In genomic region chr5:56814963-56815656, GRCh38 we compare ENCODE assay signal across 8 cellular contexts. TPM values are rescaled to one million over a fixed set of nuclear protein-coding genes. Genes with fewer than 3 reads are reported as not detected.
DNase-seq lines count a peak whose midpoint lies in the region; ATAC-seq and TF ChIP-seq lines count a peak whose summit lies in the region.

TSS of gene MAP3K1 (plus strand) at chr5:56815549. CDS start at chr5:56815574, 25 bp downstream.

- no peaks in the 10 kb centered on the region for H3K36me3 ChIP-seq in colonic mucosa

- H3K4me1 ChIP-seq in colonic mucosa = peaks cover 3% of the 10 kb centered on the region

- H3K4me3 ChIP-seq in colonic mucosa = peak within 1 kb of the TSS; percentile 92

- H3K27ac ChIP-seq in colonic mucosa = peak within 1 kb of the TSS; percentile 93

- ATAC-seq in GM18520 (IDR thresholded peaks at IDR 0.05; ENCODE audit: unreplicated experiment) (peak; percentile 52), HG03039 (IDR thresholded peaks at IDR 0.05; ENCODE audit: unreplicated experiment) (peak; percentile 52), left colon (peak; percentile 84)

- intact Hi-C loops in colonic mucosa (cut with DNase I) (no loop called here), left colon (cut with DNase I, micrococcal nuclease) (no loop called here)

- H3K9me3 ChIP-seq in colonic mucosa = no peaks in the 10 kb centered on the region

- DNase-seq in A172 (ENCODE audit: low spot score) (peak; percentile 56), NCI-H2227 treated with DMSO at 0.1 percent for 48 hours (lab: John Stamatoyannopoulos, UW) (peak; percentile 49), colonic mucosa (peak; percentile 85), left colon (peak; percentile 88)
- DNase-seq in activated CD4-positive, alpha-beta T cell treated with anti-CD3 and anti-CD28 coated beads for 4 hours = peak; percentile 79 to 83
- peak; percentile 71 to 76 for DNase-seq in stimulated activated CD4-positive, alpha-beta T cell treated with anti-CD3 and anti-CD28 coated beads, Interleukin-1b, Interleukin-23, amount 100 ng/mL, for 4 hours (ENCODE audit: low read depth in 2 of 2)

- peak within 1 kb of the TSS; percentile 93 to 94 for H3K9ac ChIP-seq in colonic mucosa (ENCODE audit: low read depth in 2 of 2, low read length in 2 of 2)

- no peaks in the 10 kb centered on the region for H3K27me3 ChIP-seq in colonic mucosa

- TF ChIP-seq CTCF in colonic mucosa (IDR thresholded peaks at IDR 0.05) = no peak

RNA-seq across cellular contexts. Expression of gene MAP3K1, which starts in this region (rescaled TPM):
- total RNA-seq in A172 (2014; rRNA removed; shearing (Covaris generic)) = 14.5 and 18.4 TPM in 2 replicates
- total RNA-seq in colonic mucosa = 10 to 100 TPM; 12.2 to 12.6 TPM
- total RNA-seq in left colon = 10 to 100 TPM in 1 of 2 donors, 1 to 10 TPM in 1; 9.4 to 12.5 TPM

Comparison
In these comparisons a context has a peak if more than half of its experiments do, and no peak if none do; other contexts are left out.
1. Peak in every context shown above with its lines: DNase-seq, ATAC-seq, H3K4me3 ChIP-seq and H3K27ac ChIP-seq.